Comparison of ENCODE assay signal across 8 cellular contexts in the genomic region with DNA sequence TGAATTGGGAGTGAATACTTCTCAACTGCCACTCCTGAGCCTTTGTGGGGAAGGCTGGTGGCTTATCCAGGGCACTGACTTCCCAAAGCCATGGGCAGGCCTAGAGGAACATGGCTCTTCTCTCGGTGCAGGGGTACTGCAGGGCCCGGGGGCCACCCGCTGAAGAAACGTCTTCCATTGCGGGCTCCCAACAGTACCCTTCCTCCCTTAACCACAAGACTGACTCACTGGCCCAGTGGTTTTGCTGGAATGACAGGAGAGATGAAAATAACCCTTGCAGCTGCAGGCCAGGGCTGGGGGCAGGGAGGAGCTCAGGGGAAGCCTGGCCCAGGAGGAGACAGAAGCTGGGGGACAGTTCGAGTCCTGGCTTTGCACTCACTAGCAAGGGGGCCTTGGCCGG. TPM values are rescaled to one million over a fixed set of nuclear protein-coding genes. Genes with fewer than 3 reads are reported as not detected.
DNase-seq lines count a peak whose midpoint lies in the region; ATAC-seq and TF ChIP-seq lines count a peak whose summit lies in the region.

No MANE protein-coding gene starts in this region.

- no peaks in the 10 kb centered on the region for H3K27me3 Mint-ChIP-seq in activated CD4-positive, alpha-beta memory T cell treated with anti-CD3 and anti-CD28 coated beads, Interleukin-2, amount 10 ng/mL, durations not matched to agents 7 days and 5 days

- CTCF ChIA-PET in activated CD4-positive, alpha-beta memory T cell treated with anti-CD3 and anti-CD28 coated beads, Interleukin-2, amount 10 ng/mL, durations not matched to agents 7 days and 5 days (lab: Charles Lee) = interaction anchor here (1.0 to 5.4 kb wide), 2 partner anchors 148 to 167 kb away, joined by 3 to 43 read pairs; no protein-coding TSS in a partner anchor

- H3K27me3 ChIP-seq in left ventricle myocardium inferior (ENCODE audit: low read depth) = no peaks in the 10 kb centered on the region
- H3K27me3 ChIP-seq in uterus = no peaks in the 10 kb centered on the region

- peaks cover 78% of the 10 kb centered on the region for H3K4me1 ChIP-seq in left ventricle myocardium inferior
- H3K4me1 ChIP-seq in uterus = peaks cover 9 to 11% of the 10 kb centered on the region in 2 donors

- H3K4me3 ChIP-seq in left ventricle myocardium inferior (no peak overlapping the region), uterus (no peak overlapping the region)

- peak; percentile 10 for ATAC-seq in Right ventricle myocardium superior (ENCODE audit: poor library complexity)
- no peak for ATAC-seq in HG02610 (IDR thresholded peaks at IDR 0.05; ENCODE audit: unreplicated experiment)
- no peak for ATAC-seq in HG03432 (IDR thresholded peaks at IDR 0.05; ENCODE audit: unreplicated experiment)

- TF ChIP-seq CTCF in left ventricle myocardium inferior (IDR thresholded peaks at IDR 0.05; ENCODE audit: borderline replicate concordance) (no peak), uterus (IDR thresholded peaks at IDR 0.05) (no peak)

- no peaks in the 10 kb centered on the region for H3K9me3 Mint-ChIP-seq in activated CD4-positive, alpha-beta memory T cell treated with anti-CD3 and anti-CD28 coated beads, Interleukin-2, amount 10 ng/mL, durations not matched to agents 7 days and 5 days

- H3K27ac ChIP-seq in left ventricle myocardium inferior (replicated peaks) (peak overlapping the region; percentile 92), uterus (peak overlapping the region; percentile 96 to 97)

- peak overlapping the region; percentile 31 for H3K27ac Mint-ChIP-seq in activated CD4-positive, alpha-beta memory T cell treated with anti-CD3 and anti-CD28 coated beads, Interleukin-2, amount 10 ng/mL, durations not matched to agents 7 days and 5 days

- intact Hi-C loops in Right ventricle myocardium superior (cut with DNase I) (loop anchor here (5.0 kb wide), 2 partner anchors 81 to 146 kb away; a partner anchor contains a TSS), cardiac septum (cut with DNase I) (loop anchor here (2.0 to 5.0 kb wide), 2 partner anchors 81 to 146 kb away; a partner anchor contains a TSS), left ventricle myocardium inferior (cut with micrococcal nuclease) (loop anchor here (5.0 kb wide), 1 partner anchor 146 kb away; no protein-coding TSS in a partner anchor), uterus (cut with DNase I; ENCODE audit: low total_unique reads) (loop anchor here (10.0 kb wide), 1 partner anchor 143 kb away; no protein-coding TSS in a partner anchor)

- TF ChIP-seq POLR2A in uterus (IDR thresholded peaks at IDR 0.05) = no peak

- H3K36me3 Mint-ChIP-seq in activated CD4-positive, alpha-beta memory T cell treated with anti-CD3 and anti-CD28 coated beads, Interleukin-2, amount 10 ng/mL, durations not matched to agents 7 days and 5 days (ENCODE audit: low read depth) = peaks cover 34% of the 10 kb centered on the region

- peaks cover 31% of the 10 kb centered on the region for H3K4me1 Mint-ChIP-seq in activated CD4-positive, alpha-beta memory T cell treated with anti-CD3 and anti-CD28 coated beads, Interleukin-2, amount 10 ng/mL, durations not matched to agents 7 days and 5 days

- no peak overlapping the region for H3K4me3 Mint-ChIP-seq in activated CD4-positive, alpha-beta memory T cell treated with anti-CD3 and anti-CD28 coated beads, Interleukin-2, amount 10 ng/mL, durations not matched to agents 7 days and 5 days

- H3K36me3 ChIP-seq in left ventricle myocardium inferior (peaks cover 23% of the 10 kb centered on the region), uterus (no peaks in the 10 kb centered on the region)

- H3K9me3 ChIP-seq in left ventricle myocardium inferior (replicated peaks) (no peaks in the 10 kb centered on the region), uterus (no peaks in the 10 kb centered on the region)

- DNase-seq in Right ventricle myocardium superior (no peak), cardiac septum (ENCODE audit: low spot score) (no peak), left ventricle myocardium inferior (peak; percentile 48), uterus (no peak), SHP77 treated with DMSO at 0.1 percent for 48 hours (lab: John Stamatoyannopoulos, UW) (no peak)
- no peak for DNase-seq in activated CD4-positive, alpha-beta memory T cell treated with anti-CD3 and anti-CD28 coated beads, Interleukin-2, amount 10 ng/mL, durations not matched to agents 7 days and 5 days

- POLR2A ChIA-PET in activated CD4-positive, alpha-beta memory T cell treated with anti-CD3 and anti-CD28 coated beads, Interleukin-2, amount 10 ng/mL, durations not matched to agents 7 days and 5 days (lab: Charles Lee) = interaction anchor here (0.8 to 2.3 kb wide), 2 partner anchors 80 to 134 kb away, joined by 3 to 6 read pairs; a partner anchor contains a TSS

RNA-seq across cellular contexts. Expression of a gene that starts 13.5 kb away (rescaled TPM):
- total RNA-seq in Right ventricle myocardium superior = 123 TPM
- total RNA-seq in cardiac septum = 92.8 TPM
- total RNA-seq in activated CD4-positive, alpha-beta memory T cell treated with anti-CD3 and anti-CD28 coated beads, Interleukin-2, amount 10 ng/mL, durations not matched to agents 7 days and 5 days = 10 to 100 TPM; 72.3 to 73.2 TPM
- total RNA-seq in left ventricle myocardium inferior = 113 TPM
- total RNA-seq in uterus = 10 to 100 TPM; 14.4 to 56.4 (median 17.8) TPM

RNA-seq across cellular contexts. Expression of a gene that starts 38.9 kb away (rescaled TPM):
- total RNA-seq in Right ventricle myocardium superior (10.3 TPM), cardiac septum (3.8 TPM), left ventricle myocardium inferior (9.8 TPM), uterus (10 to 100 TPM in 2 of 4 donors, 1 to 10 TPM in 1, under 1 TPM in 1; 0.29 to 24.7 (median 9.5) TPM)
- 10 to 100 TPM; 10.1 to 12.9 TPM for total RNA-seq in activated CD4-positive, alpha-beta memory T cell treated with anti-CD3 and anti-CD28 coated beads, Interleukin-2, amount 10 ng/mL, durations not matched to agents 7 days and 5 days
